ENCODE assay signal across 1 cellular context in genomic region chr3:183489455-183490210, GRCh38.
A peak's percentile ranks its signal among the peaks of the same experiment; 100 is the strongest.
TF ChIP-seq lines count a peak whose summit lies in the region.

No MANE protein-coding gene starts in this region.

TF ChIP-seq in K562, 482 proteins besides CTCF, POLR2A, EP300 and RAD21 (continued from another document and continues in another):
- TF ChIP-seq, protein P1, sequence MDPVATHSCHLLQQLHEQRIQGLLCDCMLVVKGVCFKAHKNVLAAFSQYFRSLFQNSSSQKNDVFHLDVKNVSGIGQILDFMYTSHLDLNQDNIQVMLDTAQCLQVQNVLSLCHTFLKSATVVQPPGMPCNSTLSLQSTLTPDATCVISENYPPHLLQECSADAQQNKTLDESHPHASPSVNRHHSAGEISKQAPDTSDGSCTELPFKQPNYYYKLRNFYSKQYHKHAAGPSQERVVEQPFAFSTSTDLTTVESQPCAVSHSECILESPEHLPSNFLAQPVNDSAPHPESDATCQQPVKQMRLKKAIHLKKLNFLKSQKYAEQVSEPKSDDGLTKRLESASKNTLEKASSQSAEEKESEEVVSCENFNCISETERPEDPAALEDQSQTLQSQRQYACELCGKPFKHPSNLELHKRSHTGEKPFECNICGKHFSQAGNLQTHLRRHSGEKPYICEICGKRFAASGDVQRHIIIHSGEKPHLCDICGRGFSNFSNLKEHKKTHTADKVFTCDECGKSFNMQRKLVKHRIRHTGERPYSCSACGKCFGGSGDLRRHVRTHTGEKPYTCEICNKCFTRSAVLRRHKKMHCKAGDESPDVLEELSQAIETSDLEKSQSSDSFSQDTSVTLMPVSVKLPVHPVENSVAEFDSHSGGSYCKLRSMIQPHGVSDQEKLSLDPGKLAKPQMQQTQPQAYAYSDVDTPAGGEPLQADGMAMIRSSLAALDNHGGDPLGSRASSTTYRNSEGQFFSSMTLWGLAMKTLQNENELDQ (CRISPR knock-in tag; IDR thresholded peaks at IDR 0.05; ENCODE audit: borderline replicate concordance) = no peak
- TF ChIP-seq NFXL1 (CRISPR knock-in tag; IDR thresholded peaks at IDR 0.05) (no peak), CEBPG (CRISPR knock-in tag; IDR thresholded peaks at IDR 0.05) (no peak), CEBPG (tag; conservative IDR thresholded peaks at IDR 0.05 in 1 of 2, IDR thresholded peaks at IDR 0.05 in 1 of 2) (no peak), THRB (CRISPR knock-in tag; conservative IDR thresholded peaks at IDR 0.05) (no peak), RFX1 (IDR thresholded peaks at IDR 0.05) (no peak), LARP7 (IDR thresholded peaks at IDR 0.05) (no peak), BRCA1 (IDR thresholded peaks at IDR 0.05) (no peak), BRCA1 (CRISPR knock-in tag; IDR thresholded peaks at IDR 0.05) (no peak), ZHX1 (conservative IDR thresholded peaks at IDR 0.05; ENCODE audit: low read length) (no peak), NCOR1 (IDR thresholded peaks at IDR 0.05) (no peak), ZNF512 (tag; IDR thresholded peaks at IDR 0.05) (no peak), ZNF316 (IDR thresholded peaks at IDR 0.05) (peak; percentile 82), E2F1 (CRISPR knock-in tag; IDR thresholded peaks at IDR 0.05) (no peak), MAFG (tag; conservative IDR thresholded peaks at IDR 0.05) (peak; percentile 75), NFRKB (IDR thresholded peaks at IDR 0.05; ENCODE audit: low read depth) (no peak), KAT7 (CRISPR knock-in tag; IDR thresholded peaks at IDR 0.05; ENCODE audit: borderline replicate concordance) (no peak), HNRNPLL (IDR thresholded peaks at IDR 0.05; ENCODE audit: low read depth, low read length, poor library complexity, severe bottlenecking) (no peak), ZFP36 (IDR thresholded peaks at IDR 0.05; ENCODE audit: low read depth, low read length, partially characterized antibody) (no peak), TFE3 (CRISPR knock-in tag; IDR thresholded peaks at IDR 0.05) (no peak), ELK1 (CRISPR knock-in tag; IDR thresholded peaks at IDR 0.05) (no peak), CUX1 (CRISPR knock-in tag; IDR thresholded peaks at IDR 0.05) (no peak)
- TF ChIP-seq, protein P2, sequence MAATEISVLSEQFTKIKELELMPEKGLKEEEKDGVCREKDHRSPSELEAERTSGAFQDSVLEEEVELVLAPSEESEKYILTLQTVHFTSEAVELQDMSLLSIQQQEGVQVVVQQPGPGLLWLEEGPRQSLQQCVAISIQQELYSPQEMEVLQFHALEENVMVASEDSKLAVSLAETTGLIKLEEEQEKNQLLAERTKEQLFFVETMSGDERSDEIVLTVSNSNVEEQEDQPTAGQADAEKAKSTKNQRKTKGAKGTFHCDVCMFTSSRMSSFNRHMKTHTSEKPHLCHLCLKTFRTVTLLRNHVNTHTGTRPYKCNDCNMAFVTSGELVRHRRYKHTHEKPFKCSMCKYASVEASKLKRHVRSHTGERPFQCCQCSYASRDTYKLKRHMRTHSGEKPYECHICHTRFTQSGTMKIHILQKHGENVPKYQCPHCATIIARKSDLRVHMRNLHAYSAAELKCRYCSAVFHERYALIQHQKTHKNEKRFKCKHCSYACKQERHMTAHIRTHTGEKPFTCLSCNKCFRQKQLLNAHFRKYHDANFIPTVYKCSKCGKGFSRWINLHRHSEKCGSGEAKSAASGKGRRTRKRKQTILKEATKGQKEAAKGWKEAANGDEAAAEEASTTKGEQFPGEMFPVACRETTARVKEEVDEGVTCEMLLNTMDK (IDR thresholded peaks at IDR 0.05; ENCODE audit: borderline replicate concordance, insufficient read depth, low read depth, low read length, poor library complexity, severe bottlenecking) = no peak
- TF ChIP-seq, protein P3, sequence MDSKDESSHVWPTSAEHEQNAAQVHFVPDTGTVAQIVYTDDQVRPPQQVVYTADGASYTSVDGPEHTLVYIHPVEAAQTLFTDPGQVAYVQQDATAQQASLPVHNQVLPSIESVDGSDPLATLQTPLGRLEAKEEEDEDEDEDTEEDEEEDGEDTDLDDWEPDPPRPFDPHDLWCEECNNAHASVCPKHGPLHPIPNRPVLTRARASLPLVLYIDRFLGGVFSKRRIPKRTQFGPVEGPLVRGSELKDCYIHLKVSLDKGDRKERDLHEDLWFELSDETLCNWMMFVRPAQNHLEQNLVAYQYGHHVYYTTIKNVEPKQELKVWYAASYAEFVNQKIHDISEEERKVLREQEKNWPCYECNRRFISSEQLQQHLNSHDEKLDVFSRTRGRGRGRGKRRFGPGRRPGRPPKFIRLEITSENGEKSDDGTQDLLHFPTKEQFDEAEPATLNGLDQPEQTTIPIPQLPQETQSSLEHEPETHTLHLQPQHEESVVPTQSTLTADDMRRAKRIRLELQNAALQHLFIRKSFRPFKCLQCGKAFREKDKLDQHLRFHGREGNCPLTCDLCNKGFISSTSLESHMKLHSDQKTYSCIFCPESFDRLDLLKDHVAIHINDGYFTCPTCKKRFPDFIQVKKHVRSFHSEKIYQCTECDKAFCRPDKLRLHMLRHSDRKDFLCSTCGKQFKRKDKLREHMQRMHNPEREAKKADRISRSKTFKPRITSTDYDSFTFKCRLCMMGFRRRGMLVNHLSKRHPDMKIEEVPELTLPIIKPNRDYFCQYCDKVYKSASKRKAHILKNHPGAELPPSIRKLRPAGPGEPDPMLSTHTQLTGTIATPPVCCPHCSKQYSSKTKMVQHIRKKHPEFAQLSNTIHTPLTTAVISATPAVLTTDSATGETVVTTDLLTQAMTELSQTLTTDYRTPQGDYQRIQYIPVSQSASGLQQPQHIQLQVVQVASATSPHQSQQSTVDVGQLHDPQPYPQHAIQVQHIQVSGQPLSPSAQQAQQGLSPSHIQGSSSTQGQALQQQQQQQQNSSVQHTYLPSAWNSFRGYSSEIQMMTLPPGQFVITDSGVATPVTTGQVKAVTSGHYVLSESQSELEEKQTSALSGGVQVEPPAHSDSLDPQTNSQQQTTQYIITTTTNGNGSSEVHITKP (IDR thresholded peaks at IDR 0.05; ENCODE audit: partially characterized antibody) = no peak
- TF ChIP-seq, protein P4, sequence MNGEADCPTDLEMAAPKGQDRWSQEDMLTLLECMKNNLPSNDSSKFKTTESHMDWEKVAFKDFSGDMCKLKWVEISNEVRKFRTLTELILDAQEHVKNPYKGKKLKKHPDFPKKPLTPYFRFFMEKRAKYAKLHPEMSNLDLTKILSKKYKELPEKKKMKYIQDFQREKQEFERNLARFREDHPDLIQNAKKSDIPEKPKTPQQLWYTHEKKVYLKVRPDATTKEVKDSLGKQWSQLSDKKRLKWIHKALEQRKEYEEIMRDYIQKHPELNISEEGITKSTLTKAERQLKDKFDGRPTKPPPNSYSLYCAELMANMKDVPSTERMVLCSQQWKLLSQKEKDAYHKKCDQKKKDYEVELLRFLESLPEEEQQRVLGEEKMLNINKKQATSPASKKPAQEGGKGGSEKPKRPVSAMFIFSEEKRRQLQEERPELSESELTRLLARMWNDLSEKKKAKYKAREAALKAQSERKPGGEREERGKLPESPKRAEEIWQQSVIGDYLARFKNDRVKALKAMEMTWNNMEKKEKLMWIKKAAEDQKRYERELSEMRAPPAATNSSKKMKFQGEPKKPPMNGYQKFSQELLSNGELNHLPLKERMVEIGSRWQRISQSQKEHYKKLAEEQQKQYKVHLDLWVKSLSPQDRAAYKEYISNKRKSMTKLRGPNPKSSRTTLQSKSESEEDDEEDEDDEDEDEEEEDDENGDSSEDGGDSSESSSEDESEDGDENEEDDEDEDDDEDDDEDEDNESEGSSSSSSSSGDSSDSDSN (IDR thresholded peaks at IDR 0.05; ENCODE audit: borderline replicate concordance in 1 of 2, low read depth in 2 of 2, low read length in 2 of 2) = no peak
